In the genomic region with DNA sequence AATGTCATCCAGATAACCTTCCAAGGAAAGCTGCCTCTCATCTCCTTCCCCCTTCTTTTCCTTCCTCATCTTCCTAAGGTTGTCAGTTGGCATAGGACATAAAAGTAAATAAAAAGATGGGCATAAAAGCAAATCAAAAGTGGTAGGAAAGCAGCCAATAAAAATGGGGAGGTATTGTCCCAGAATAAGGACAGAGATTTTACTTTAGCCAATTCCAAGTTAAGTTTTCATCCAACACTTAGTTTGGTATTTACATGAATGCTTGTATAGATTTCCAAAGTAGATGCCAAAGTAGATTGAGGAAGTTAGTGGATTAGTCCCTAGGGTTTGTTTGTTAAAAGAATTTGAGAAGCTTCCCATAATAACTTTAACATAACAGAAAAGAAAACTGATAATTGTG, we compare ENCODE assay signal across 19 cellular contexts.
"Had no signal": no experiment of that assay in that cellular context is flagged by ENCODE, and none has a peak within 500 bp of the region (broad histone marks: within the 10 kb centered on the region; RNA-seq: fewer than 3 reads in every experiment).

No MANE protein-coding gene starts in this region.

- DNase-seq: activated CD4-positive, alpha-beta T cell treated with anti-CD3 and anti-CD28 coated beads, Interleukin-2, amount 50 U/mL, for 1 hour; activated CD8-positive, alpha-beta memory T cell treated with anti-CD3 and anti-CD28 coated beads, Interleukin-2, amount 50 U/mL, for 4 hours; activated effector memory CD4-positive, alpha-beta T cell treated with Interleukin-2 at 50 U/mL for 16 hours; activated naive CD4-positive, alpha-beta T cell treated with anti-CD3 and anti-CD28 coated beads, Interleukin-2, amount 50 U/mL, for 16 hours; activated T-cell treated with anti-CD3 and anti-CD28 coated beads, Interleukin-2, amount 50 U/mL, for 48 hours; effector CD4-positive, alpha-beta T cell; head of caudate nucleus; midbrain; stimulated activated CD4-positive, alpha-beta T cell treated with anti-CD3 and anti-CD28 coated beads, Interleukin-12 subunit alpha, Interleukin-12 subunit beta, amount 100 ng/mL, for 4 hours; stimulated activated CD4-positive, alpha-beta T cell treated with anti-CD3 and anti-CD28 coated beads, Interleukin-1b, Interleukin-23, amount 100 ng/mL, for 48 hours; upper lobe of left lung had no signal

- H3K27me3 Mint-ChIP-seq: progenitor cell of endocrine pancreas; stimulated activated naive CD8-positive, alpha-beta T cell treated with anti-CD3 and anti-CD28 coated beads, Interleukin-15, Interleukin-2, amounts not matched to agents 100 ng/mL and 50 ng/mL, for 24 hours had no signal

- H3K9me3 ChIP-seq: breast epithelium, right atrium auricular region, suprapubic skin, upper lobe of left lung had no signal

- H3K27ac Mint-ChIP-seq: progenitor cell of endocrine pancreas; stimulated activated naive CD8-positive, alpha-beta T cell treated with anti-CD3 and anti-CD28 coated beads, Interleukin-15, Interleukin-2, amounts not matched to agents 100 ng/mL and 50 ng/mL, for 24 hours had no signal

- H3K36me3 ChIP-seq: breast epithelium, right atrium auricular region, suprapubic skin, upper lobe of left lung had no signal

- FAIRE-seq: frontal cortex, keratinocyte had no signal

- H3K4me1 Mint-ChIP-seq: neural crest cell had no signal

- H3K4me3 ChIP-seq: breast epithelium, right atrium auricular region, suprapubic skin, upper lobe of left lung had no signal

- H3K27ac ChIP-seq: breast epithelium, right atrium auricular region, suprapubic skin, upper lobe of left lung had no signal

- H3K4me1 ChIP-seq: breast epithelium, suprapubic skin, upper lobe of left lung had no signal

- H3K4me3 Mint-ChIP-seq: neural crest cell; stimulated activated naive CD8-positive, alpha-beta T cell treated with anti-CD3 and anti-CD28 coated beads, Interleukin-15, Interleukin-2, amounts not matched to agents 100 ng/mL and 50 ng/mL, for 24 hours had no signal

- H3K9me3 Mint-ChIP-seq: neural crest cell; stimulated activated naive CD8-positive, alpha-beta T cell treated with anti-CD3 and anti-CD28 coated beads, Interleukin-15, Interleukin-2, amounts not matched to agents 100 ng/mL and 50 ng/mL, for 24 hours had no signal

- H3K27me3 ChIP-seq: breast epithelium, right atrium auricular region, suprapubic skin, upper lobe of left lung had no signal
